ENCODE assay signal across 8 cellular contexts in the genomic region with DNA sequence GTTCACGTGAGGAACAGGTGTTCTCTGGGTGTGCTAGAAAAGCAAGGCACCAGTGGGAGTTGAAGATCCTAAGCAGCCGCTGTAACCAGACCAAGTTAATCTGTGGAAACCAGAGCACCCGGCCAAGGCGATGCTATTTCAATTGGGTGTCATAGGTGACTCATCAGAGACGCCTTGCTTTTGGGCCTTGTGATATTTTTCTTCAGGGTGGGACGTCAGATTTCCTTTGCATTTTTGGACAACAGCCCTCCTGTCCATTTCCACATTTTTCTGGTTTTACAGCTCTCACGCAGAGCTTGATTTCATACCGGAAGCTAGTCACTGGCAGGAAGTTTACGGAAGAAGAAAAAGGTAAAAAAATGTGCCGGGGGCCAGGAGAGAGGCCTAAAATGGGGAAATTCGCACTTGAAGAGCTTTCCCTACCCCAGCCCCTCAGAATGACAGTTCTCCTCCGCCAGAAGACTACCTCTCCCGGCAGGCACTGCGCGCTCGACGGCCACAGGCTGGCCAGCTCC. TPM values are rescaled to one million over a fixed set of nuclear protein-coding genes. Genes with fewer than 3 reads are reported as not detected.
DNase-seq lines count a peak whose midpoint lies in the region; ATAC-seq, FAIRE-seq and TF ChIP-seq lines count a peak whose summit lies in the region.

No MANE protein-coding gene starts in this region.

- H4K8ac ChIP-seq in H9 (replicated peaks; ENCODE audit: insufficient read length, low read depth, low read length): no peak overlapping the region

- H2BK5ac ChIP-seq in H9 (ENCODE audit: insufficient read length, low read length): no peak overlapping the region

- no peak for TF ChIP-seq EP300 in esophagus muscularis mucosa (IDR thresholded peaks at IDR 0.05)

- H3K23me2 ChIP-seq in H9 (ENCODE audit: insufficient read length, low read depth, low read length, poor library complexity, severe bottlenecking): peaks cover 9% of the 10 kb centered on the region

- H3K27me3 ChIP-seq in H9 (ENCODE audit: insufficient read depth, low read length) (no peaks in the 10 kb centered on the region), esophagus muscularis mucosa (peaks cover 0 to 4% (median 0%) of the 10 kb centered on the region in 4 donors), pancreas (no peaks in the 10 kb centered on the region)

- H3K9me3 ChIP-seq in H9 (ENCODE audit: control insufficient read depth, low read depth, low read length) (no peaks in the 10 kb centered on the region), esophagus muscularis mucosa (no peaks in the 10 kb centered on the region), pancreas (no peaks in the 10 kb centered on the region)

- no CpG with 5 or more reads among the region's 17 CpGs for WGBS in H9 (ENCODE audit: extremely low coverage, insufficient read length, low lambda C conversion rate)
- WGBS in esophagus muscularis mucosa: 7% methylated on average over 16 of the region's 17 CpGs
- 10 to 11% methylated on average over 17 of the region's 17 CpGs for WGBS in pancreas, 2 donors

- peak overlapping the region; percentile 29 for H3K4me2 ChIP-seq in H9 (ENCODE audit: insufficient read depth, insufficient read length, low read length)

- H2BK120ac ChIP-seq in H9 (ENCODE audit: low read depth, low read length, poor library complexity, severe bottlenecking): no peak overlapping the region

- peaks cover 3% of the 10 kb centered on the region; the same call in 1 of the 2 replicates for H3K79me2 ChIP-seq in H9 (ENCODE audit: insufficient read depth, low read length)

- no peak overlapping the region for H3K27ac Mint-ChIP-seq in H9
- H3K27ac Mint-ChIP-seq in progenitor cell of endocrine pancreas: peak overlapping the region; percentile 81

- no peak overlapping the region for H3T11ph ChIP-seq in H9 (ENCODE audit: low read length)

- intact Hi-C loops in esophagus muscularis mucosa (cut with DNase I) (no loop called here), pancreas (cut with DNase I) (no loop called here)

- H3K56ac ChIP-seq in H9 (ENCODE audit: insufficient read length, low read depth, low read length): no peak overlapping the region

- no peak for DNase-seq in H9
- peak; percentile 28 for DNase-seq in RPMI8226
- no peak for DNase-seq in esophagus muscularis mucosa (ENCODE audit: extremely low spot score)
- no peak for DNase-seq in progenitor cell of endocrine pancreas (ENCODE audit: low spot score, unreplicated experiment)
- no peak for DNase-seq in GM10248 (ENCODE audit: extremely low spot score)
- no peak for DNase-seq in pancreas

- no peak overlapping the region for H4K5ac ChIP-seq in H9 (ENCODE audit: insufficient read length, low read depth, low read length)

- no peak overlapping the region for H3K9ac ChIP-seq in H9 (ENCODE audit: extremely low read depth, insufficient read length, low read length)

- H2AFZ ChIP-seq in H9 (ENCODE audit: low read length): no peak overlapping the region

- H3K4me1 Mint-ChIP-seq in H9 (peaks cover 19% of the 10 kb centered on the region in 2 experiments), progenitor cell of endocrine pancreas (ENCODE audit: low read depth) (peaks cover 3% of the 10 kb centered on the region)

- peaks cover 0 to under 1% (median 0%) of the 10 kb centered on the region in 3 experiments; a peak in 1 of 7 replicates for H3K36me3 Mint-ChIP-seq in H9 (ENCODE audit: insufficient read depth in 1 of 3, low read depth in 3 of 3)
- no peaks in the 10 kb centered on the region for H3K36me3 Mint-ChIP-seq in progenitor cell of endocrine pancreas (ENCODE audit: insufficient read depth)

- H3K36me3 ChIP-seq in esophagus muscularis mucosa (no peaks in the 10 kb centered on the region), pancreas (no peaks in the 10 kb centered on the region)

- no peak overlapping the region for H3K18ac ChIP-seq in H9 (ENCODE audit: insufficient read length, low read depth, low read length)

- no peak overlapping the region for H3K4ac ChIP-seq in H9 (ENCODE audit: low read depth, low read length)

- no peak overlapping the region for H4K91ac ChIP-seq in H9 (ENCODE audit: insufficient read length, low read depth, low read length)

- no peak for TF ChIP-seq POLR2A in esophagus muscularis mucosa (IDR thresholded peaks at IDR 0.05; ENCODE audit: low read depth)

- peaks cover 5% of the 10 kb centered on the region for H3K79me1 ChIP-seq in H9 (ENCODE audit: insufficient read depth, low read depth, low read length, poor library complexity, severe bottlenecking)

- H3K27ac ChIP-seq in H9 (ENCODE audit: insufficient read length, low read depth, low read length): no peak overlapping the region
- peak overlapping the region; percentile 47 to 90 (median 60) for H3K27ac ChIP-seq in esophagus muscularis mucosa (replicated peaks in 1 of 4)
- no peak overlapping the region for H3K27ac ChIP-seq in pancreas

- H2BK12ac ChIP-seq in H9 (ENCODE audit: insufficient read length, low read depth, low read length): no peak overlapping the region

- no peak for ATAC-seq in HG03159 (IDR thresholded peaks at IDR 0.05; ENCODE audit: unreplicated experiment)
- ATAC-seq in HG02678 (IDR thresholded peaks at IDR 0.05; ENCODE audit: unreplicated experiment): no peak
- ATAC-seq in pancreas: no peak

- no peak overlapping the region for H2AK5ac ChIP-seq in H9 (ENCODE audit: insufficient read length, low read length)

- H3K14ac ChIP-seq in H9 (ENCODE audit: insufficient read depth, low read length): no peak overlapping the region

- no peak for FAIRE-seq in pancreas (lab: Jason Lieb, UNC)

- no peak overlapping the region for H2BK20ac ChIP-seq in H9 (ENCODE audit: low read depth, low read length, poor library complexity, severe bottlenecking)

- POLR2A ChIA-PET in GM10248 (lab: Yijun Ruan, JAX): interaction anchor here (0.7 kb wide), 6 partner anchors 9 to 657 kb away, joined by 3 to 9 read pairs (median 5); a partner anchor contains a TSS

- no peak overlapping the region for H3K23ac ChIP-seq in H9 (ENCODE audit: insufficient read length, low read depth, low read length)

- CTCF ChIA-PET in GM10248 (lab: Yijun Ruan, JAX): interaction anchor here (0.6 to 2.0 kb wide), 7 partner anchors 8 to 116 kb away, joined by 3 to 13 read pairs (median 4); no protein-coding TSS in a partner anchor

- H3K4me3 ChIP-seq in esophagus muscularis mucosa: peak overlapping the region; percentile 80 to 99 (median 90)
- peak overlapping the region in 2 of 4 donors; percentile 78 to 91 for H3K4me3 ChIP-seq in pancreas

- H3K4me1 ChIP-seq in H9 (ENCODE audit: insufficient read depth, low read length): peaks cover 10% of the 10 kb centered on the region
- H3K4me1 ChIP-seq in esophagus muscularis mucosa: peaks cover 9 to 25% (median 17%) of the 10 kb centered on the region in 4 donors
- peaks cover 0 to 6% (median 6%) of the 10 kb centered on the region in 3 donors for H3K4me1 ChIP-seq in pancreas

- H2BK15ac ChIP-seq in H9 (ENCODE audit: low read depth, low read length): no peak overlapping the region

- H3K4me3 Mint-ChIP-seq in H9 (peak overlapping the region; percentile 91 to 94), progenitor cell of endocrine pancreas (ENCODE audit: low read depth) (peak overlapping the region; percentile 90)

- TF ChIP-seq CTCF in H9 (conservative IDR thresholded peaks at IDR 0.05): no peak
- TF ChIP-seq CTCF in esophagus muscularis mucosa (IDR thresholded peaks at IDR 0.05): no peak
- TF ChIP-seq CTCF in progenitor cell of endocrine pancreas (IDR thresholded peaks at IDR 0.05; ENCODE audit: unreplicated experiment): no peak
- no peak for TF ChIP-seq CTCF in GM10248 (IDR thresholded peaks at IDR 0.05; ENCODE audit: control extremely low read depth, extremely low read depth, low read depth, missing control alignments)
- TF ChIP-seq CTCF in pancreas (IDR thresholded peaks at IDR 0.05): no peak

- H3K9me3 Mint-ChIP-seq in H9 (no peaks in the 10 kb centered on the region), progenitor cell of endocrine pancreas (ENCODE audit: low read depth) (no peaks in the 10 kb centered on the region)

- H3K27me3 Mint-ChIP-seq in H9 (ENCODE audit: low read depth) (peaks cover 4% of the 10 kb centered on the region; the same call in 1 of the 2 replicates), progenitor cell of endocrine pancreas (peaks cover 24% of the 10 kb centered on the region)

- no peaks in the 10 kb centered on the region for H4K20me1 ChIP-seq in H9 (ENCODE audit: control insufficient read depth, insufficient read depth, insufficient read length)

RNA-seq across cellular contexts. Expression of a gene that starts 0.5 kb away (rescaled TPM):
- total RNA-seq in H9 (2021) (16.7 and 19.4 TPM in 2 replicates), esophagus muscularis mucosa (1 to 10 TPM; 1.4 to 3.3 (median 2.4) TPM), progenitor cell of endocrine pancreas (5.8 and 6.1 TPM in 2 replicates), pancreas (1 to 10 TPM in 2 of 6 donors, under 1 TPM in 4; 0.20 to 1.7 (median 0.80) TPM)
- under 1 TPM; 0.23 to 0.33 TPM for polyA plus RNA-seq in pancreas

Comparison
In these comparisons a context has a peak if more than half of its experiments do, and no peak if none do; other contexts are left out.
1. H3K27ac ChIP-seq: peak in esophagus muscularis mucosa (4 of 4); none in H9 (single experiment) and pancreas (0 of 4).